In the genomic region with DNA sequence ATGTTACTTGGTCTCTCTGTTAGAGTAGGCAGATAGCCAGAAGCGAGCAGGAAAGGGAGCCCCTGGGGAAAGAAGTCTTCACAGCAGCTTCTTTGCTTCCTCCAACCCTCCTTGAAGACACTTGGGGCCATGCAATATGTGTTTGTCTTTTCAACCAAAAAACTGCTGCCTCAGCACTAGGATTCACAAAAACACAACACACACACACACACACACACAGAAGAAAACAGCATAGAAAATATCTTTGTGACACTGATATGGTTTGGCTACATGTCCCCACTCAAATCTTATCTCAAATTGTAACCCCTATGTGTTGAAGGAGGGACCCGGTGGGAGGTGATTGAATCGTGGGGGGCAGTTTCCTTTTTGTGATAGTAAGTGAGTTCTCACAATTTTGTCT, we compare ENCODE assay signal across 1 cellular context.
TF ChIP-seq lines count a peak whose summit lies in the region.

No MANE protein-coding gene starts in this region.

TF ChIP-seq in K562, 482 proteins besides CTCF, POLR2A, EP300 and RAD21 (continued from another document):
- peak; percentile 17; the same call in 1 of the 2 replicates for TF ChIP-seq C11orf30 (IDR thresholded peaks at IDR 0.05; ENCODE audit: low read depth)
